Comparison of ENCODE assay signal across 12 cellular contexts in genomic region chr10:79522464-79522863, GRCh38. TPM values are rescaled to one million over a fixed set of nuclear protein-coding genes. Genes with fewer than 3 reads are reported as not detected.
"Had no signal": no experiment of that assay in that cellular context is flagged by ENCODE, and none has a peak within 500 bp of the region (broad histone marks: within the 10 kb centered on the region; RNA-seq: fewer than 3 reads in every experiment).

No MANE protein-coding gene starts in this region.

RNA-seq across cellular contexts. Expression of gene EIF5AL1, which starts 10.1 kb away (rescaled TPM):
- total RNA-seq: lower lobe of right lung, vagina had no signal

RNA-seq across cellular contexts. Expression of gene SFTPA2, which starts 37.7 kb away (rescaled TPM):
- total RNA-seq: heart left ventricle; mammary epithelial cell; naive thymus-derived CD8-positive, alpha-beta T cell; sigmoid colon; subcutaneous adipose tissue; suprapubic skin; thoracic aorta; urinary bladder had no signal
- polyA plus RNA-seq: immature natural killer cell; liver; mammary epithelial cell; naive thymus-derived CD8-positive, alpha-beta T cell had no signal
